Comparison of ENCODE assay signal across 21 cellular contexts in the genomic region with DNA sequence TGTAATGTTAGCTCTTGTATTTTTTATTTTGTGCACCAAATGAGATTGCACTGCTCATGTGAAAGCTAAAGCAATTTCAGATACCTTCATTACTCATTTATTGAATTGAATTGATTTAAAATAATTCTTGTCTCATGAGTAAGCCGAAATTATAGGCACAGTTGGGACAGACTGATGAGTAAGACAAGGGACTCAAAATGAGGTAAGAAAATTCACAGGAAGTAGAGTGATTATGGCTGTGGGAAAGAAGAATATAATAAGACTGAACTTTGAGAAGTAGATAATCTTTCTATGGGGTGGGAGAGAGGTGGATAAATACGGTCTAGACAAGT. TPM values are rescaled to one million over a fixed set of nuclear protein-coding genes. Genes with fewer than 3 reads are reported as not detected.
DNase-seq lines count a peak whose midpoint lies in the region; ATAC-seq and TF ChIP-seq lines count a peak whose summit lies in the region.
"Had no signal": no experiment of that assay in that cellular context is flagged by ENCODE, and none has a peak within 500 bp of the region (broad histone marks: within the 10 kb centered on the region; RNA-seq: fewer than 3 reads in every experiment).

No MANE protein-coding gene starts in this region.

- H3K36me3 ChIP-seq in GM23338 (ENCODE audit: insufficient read depth): no peaks in the 10 kb centered on the region
- peaks cover 6% of the 10 kb centered on the region for H3K36me3 ChIP-seq in smooth muscle cell (ENCODE audit: low read depth)
- H3K36me3 ChIP-seq: prostate gland, spleen, thyroid gland had no signal

- peak overlapping the region; percentile 2 for H3K9ac ChIP-seq in smooth muscle cell (ENCODE audit: low read depth)

- H3F3A ChIP-seq in GM23338 (replicated peaks; ENCODE audit: low read depth) (no peaks in the 10 kb centered on the region), smooth muscle cell (ENCODE audit: low read depth) (no peaks in the 10 kb centered on the region)

- 75% methylated on average over 2 of the region's 2 CpGs for WGBS in smooth muscle cell (ENCODE audit: low lambda C conversion rate)

- no peak overlapping the region for H3K4me3 ChIP-seq in GM23338
- no peak overlapping the region for H3K4me3 ChIP-seq in fibroblast of pulmonary artery (replicated peaks; ENCODE audit: low read depth, low read length)
- H3K4me3 ChIP-seq in smooth muscle cell: no peak overlapping the region
- H3K4me3 ChIP-seq: prostate gland, spleen, thyroid gland had no signal

- H4K20me1 ChIP-seq in GM23338 (replicated peaks; ENCODE audit: insufficient read depth): no peaks in the 10 kb centered on the region
- no peaks in the 10 kb centered on the region for H4K20me1 ChIP-seq in smooth muscle cell (ENCODE audit: low read depth)

- H3K4me3 Mint-ChIP-seq in GM23338: no peak overlapping the region
- H3K4me3 Mint-ChIP-seq: activated CD4-positive, alpha-beta T cell treated with anti-CD3 and anti-CD28 coated beads for 36 hours; CD14-positive monocyte; natural killer cell; stimulated activated effector memory CD8-positive, alpha-beta T cell treated with anti-CD3 and anti-CD28 coated beads, Interleukin-12 subunit alpha, Interleukin-12 subunit beta, amount 100 ng/mL, for 72 hours had no signal

- no peak overlapping the region for H3K4me2 ChIP-seq in GM23338
- peak overlapping the region; percentile 30 for H3K4me2 ChIP-seq in smooth muscle cell

- H3K27me3 ChIP-seq in GM23338 (ENCODE audit: insufficient read depth) (no peaks in the 10 kb centered on the region), smooth muscle cell (ENCODE audit: low read depth) (no peaks in the 10 kb centered on the region)
- H3K27me3 ChIP-seq: spleen, thyroid gland had no signal

- no peaks in the 10 kb centered on the region for H3K9me2 ChIP-seq in GM23338 (ENCODE audit: insufficient read depth)

- peaks cover 3% of the 10 kb centered on the region; the same call in 2 of the 3 replicates for H3K9me3 Mint-ChIP-seq in GM23338
- H3K9me3 Mint-ChIP-seq: stimulated activated effector memory CD8-positive, alpha-beta T cell treated with anti-CD3 and anti-CD28 coated beads, Interleukin-12 subunit alpha, Interleukin-12 subunit beta, amount 100 ng/mL, for 72 hours had no signal

- no peak overlapping the region for H3K27ac ChIP-seq in GM23338 (ENCODE audit: low read depth)
- H3K27ac ChIP-seq in smooth muscle cell (ENCODE audit: low read depth): peak overlapping the region; percentile 71
- H3K27ac ChIP-seq: prostate gland, spleen, thyroid gland had no signal

- no peak for ATAC-seq in GM23338
- peak; percentile 26; the same call in 1 of the 3 replicates for ATAC-seq in SK-N-SH treated with all-trans-retinoic acid at 6 μM for 48 hours
- ATAC-seq in GM19035 (IDR thresholded peaks at IDR 0.05; ENCODE audit: unreplicated experiment): no peak
- ATAC-seq: activated CD4-positive, alpha-beta T cell treated with anti-CD3 and anti-CD28 coated beads for 36 hours; natural killer cell; stimulated activated effector memory CD8-positive, alpha-beta T cell treated with anti-CD3 and anti-CD28 coated beads, Interleukin-12 subunit alpha, Interleukin-12 subunit beta, amount 100 ng/mL, for 72 hours had no signal

- no peaks in the 10 kb centered on the region for H3K9me3 ChIP-seq in smooth muscle cell (replicated peaks; ENCODE audit: low read depth)
- H3K9me3 ChIP-seq: prostate gland, thyroid gland had no signal

- no peak overlapping the region for H3K27ac Mint-ChIP-seq in GM23338
- H3K27ac Mint-ChIP-seq: activated CD4-positive, alpha-beta T cell treated with anti-CD3 and anti-CD28 coated beads for 36 hours; CD14-positive monocyte; natural killer cell; stimulated activated effector memory CD8-positive, alpha-beta T cell treated with anti-CD3 and anti-CD28 coated beads, Interleukin-12 subunit alpha, Interleukin-12 subunit beta, amount 100 ng/mL, for 72 hours had no signal

- DNase-seq in GM23338 (ENCODE audit: low spot score): no peak
- peak; percentile 31 for DNase-seq in fibroblast of pulmonary artery (ENCODE audit: low read depth)
- DNase-seq in smooth muscle cell (lab: John Stamatoyannopoulos, UW; ENCODE audit: unreplicated experiment): no peak
- no peak for DNase-seq in NCI-H1436 treated with DMSO at 0.1 percent for 48 hours (lab: John Stamatoyannopoulos, UW)
- no peak for DNase-seq in AML-193 (lab: John Stamatoyannopoulos, UW)
- DNase-seq: activated CD4-positive, alpha-beta T cell treated with anti-CD3 and anti-CD28 coated beads for 36 hours; activated CD8-positive, alpha-beta memory T cell treated with anti-CD3 and anti-CD28 coated beads, Interleukin-2, amount 50 U/mL, for 4 hours; anterior cingulate cortex; DMS79 treated with DMSO at 0.1 percent for 48 hours; erythroblast; head of caudate nucleus; MM.1S; natural killer cell; NCI-H526 treated with DMSO at 0.1 percent for 48 hours; spleen; thyroid gland had no signal

- TF ChIP-seq CTCF in GM23338 (conservative IDR thresholded peaks at IDR 0.05; ENCODE audit: low read depth in 2 of 2) (no peak), fibroblast of pulmonary artery (IDR thresholded peaks at IDR 0.05; ENCODE audit: low read length, missing control alignments) (no peak), smooth muscle cell (IDR thresholded peaks at IDR 0.05; ENCODE audit: borderline replicate concordance, insufficient read depth, poor library complexity, severe bottlenecking) (no peak)

- H3K4me1 ChIP-seq in GM23338 (ENCODE audit: insufficient read depth): peaks cover 13% of the 10 kb centered on the region
- peaks cover 4% of the 10 kb centered on the region for H3K4me1 ChIP-seq in smooth muscle cell (ENCODE audit: low read depth)
- H3K4me1 ChIP-seq: prostate gland, spleen, thyroid gland had no signal

- H2AFZ ChIP-seq in GM23338 (peak overlapping the region; percentile 78; the same call in 1 of the 2 replicates), smooth muscle cell (ENCODE audit: low read depth) (no peak overlapping the region)

- peaks cover 10% of the 10 kb centered on the region; the same call in 2 of the 3 replicates for H3K4me1 Mint-ChIP-seq in GM23338
- H3K4me1 Mint-ChIP-seq: activated CD4-positive, alpha-beta T cell treated with anti-CD3 and anti-CD28 coated beads for 36 hours; CD14-positive monocyte; natural killer cell; stimulated activated effector memory CD8-positive, alpha-beta T cell treated with anti-CD3 and anti-CD28 coated beads, Interleukin-12 subunit alpha, Interleukin-12 subunit beta, amount 100 ng/mL, for 72 hours had no signal

- no peaks in the 10 kb centered on the region for H3K27me3 Mint-ChIP-seq in GM23338 (ENCODE audit: insufficient read depth, low read depth, poor library complexity)

- no peaks in the 10 kb centered on the region; the same call in 2 of the 3 replicates for H3K36me3 Mint-ChIP-seq in GM23338 (ENCODE audit: low read depth)
- H3K36me3 Mint-ChIP-seq: CD14-positive monocyte; stimulated activated effector memory CD8-positive, alpha-beta T cell treated with anti-CD3 and anti-CD28 coated beads, Interleukin-12 subunit alpha, Interleukin-12 subunit beta, amount 100 ng/mL, for 72 hours had no signal

- H3K79me2 ChIP-seq in GM23338 (replicated peaks; ENCODE audit: insufficient read depth) (no peaks in the 10 kb centered on the region), smooth muscle cell (ENCODE audit: low read depth) (no peaks in the 10 kb centered on the region)

TF ChIP-seq in GM23338, 12 proteins besides CTCF, POLR2A, EP300 and RAD21 (continues in another document):
- TF ChIP-seq STAT1 (IDR thresholded peaks at IDR 0.05; ENCODE audit: unreplicated experiment): no peak
- TF ChIP-seq NANOG (IDR thresholded peaks at IDR 0.05; ENCODE audit: borderline replicate concordance): no peak
- TF ChIP-seq CREB1 (CRISPR knock-in tag; IDR thresholded peaks at IDR 0.05; ENCODE audit: low read depth): no peak
- TF ChIP-seq, protein P1, sequence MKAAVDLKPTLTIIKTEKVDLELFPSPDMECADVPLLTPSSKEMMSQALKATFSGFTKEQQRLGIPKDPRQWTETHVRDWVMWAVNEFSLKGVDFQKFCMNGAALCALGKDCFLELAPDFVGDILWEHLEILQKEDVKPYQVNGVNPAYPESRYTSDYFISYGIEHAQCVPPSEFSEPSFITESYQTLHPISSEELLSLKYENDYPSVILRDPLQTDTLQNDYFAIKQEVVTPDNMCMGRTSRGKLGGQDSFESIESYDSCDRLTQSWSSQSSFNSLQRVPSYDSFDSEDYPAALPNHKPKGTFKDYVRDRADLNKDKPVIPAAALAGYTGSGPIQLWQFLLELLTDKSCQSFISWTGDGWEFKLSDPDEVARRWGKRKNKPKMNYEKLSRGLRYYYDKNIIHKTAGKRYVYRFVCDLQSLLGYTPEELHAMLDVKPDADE (IDR thresholded peaks at IDR 0.05): no peak
- no peak for TF ChIP-seq JUNB (IDR thresholded peaks at IDR 0.05; ENCODE audit: unreplicated experiment)

TF ChIP-seq in SK-N-SH treated with all-trans-retinoic acid at 6 μM for 48 hours, 23 proteins besides CTCF, POLR2A, EP300 and RAD21 (continues in another document):
- TF ChIP-seq ISL1 (CRISPR knock-in tag; IDR thresholded peaks at IDR 0.05): peak; percentile 77
- TF ChIP-seq SNAI2 (CRISPR knock-in tag; IDR thresholded peaks at IDR 0.05): 0 out of 2 replicates have a peak, but pooled peaks have one; percentile 30
- TF ChIP-seq BACH2 (CRISPR knock-in tag; IDR thresholded peaks at IDR 0.05; ENCODE audit: borderline replicate concordance): no peak
- TF ChIP-seq, protein P2, sequence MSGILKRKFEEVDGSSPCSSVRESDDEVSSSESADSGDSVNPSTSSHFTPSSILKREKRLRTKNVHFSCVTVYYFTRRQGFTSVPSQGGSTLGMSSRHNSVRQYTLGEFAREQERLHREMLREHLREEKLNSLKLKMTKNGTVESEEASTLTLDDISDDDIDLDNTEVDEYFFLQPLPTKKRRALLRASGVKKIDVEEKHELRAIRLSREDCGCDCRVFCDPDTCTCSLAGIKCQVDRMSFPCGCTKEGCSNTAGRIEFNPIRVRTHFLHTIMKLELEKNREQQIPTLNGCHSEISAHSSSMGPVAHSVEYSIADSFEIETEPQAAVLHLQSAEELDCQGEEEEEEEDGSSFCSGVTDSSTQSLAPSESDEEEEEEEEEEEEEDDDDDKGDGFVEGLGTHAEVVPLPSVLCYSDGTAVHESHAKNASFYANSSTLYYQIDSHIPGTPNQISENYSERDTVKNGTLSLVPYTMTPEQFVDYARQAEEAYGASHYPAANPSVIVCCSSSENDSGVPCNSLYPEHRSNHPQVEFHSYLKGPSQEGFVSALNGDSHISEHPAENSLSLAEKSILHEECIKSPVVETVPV (CRISPR knock-in tag; IDR thresholded peaks at IDR 0.05): no peak
- no peak for TF ChIP-seq ZC3H10 (CRISPR knock-in tag; IDR thresholded peaks at IDR 0.05)
- TF ChIP-seq ZFP30 (CRISPR knock-in tag; IDR thresholded peaks at IDR 0.05): no peak
- 0 out of 2 replicates have a peak, but pooled peaks have one; percentile 40 for TF ChIP-seq ZFP3 (CRISPR knock-in tag; IDR thresholded peaks at IDR 0.05)

RNA-seq across cellular contexts. Expression of a gene that starts 51.1 kb away (rescaled TPM):
- total RNA-seq in GM23338 (2014; rRNA removed; shearing (Covaris generic)): 12.8 and 16.8 TPM in 2 replicates
- polyA plus RNA-seq in GM23338 (2016; fragmentation: Nextera tagmentation; extraction: Ambion mirVana): 9.3 and 11.5 TPM in 2 replicates
- 14.9 and 16.6 TPM in 2 replicates for total RNA-seq in smooth muscle cell
- polyA plus RNA-seq in smooth muscle cell: 6.5 and 6.7 TPM in 2 replicates
